In genomic region chr9:88075966-88076285, GRCh38 we compare ENCODE assay signal across 8 cellular contexts.
DNase-seq lines count a peak whose midpoint lies in the region; ATAC-seq and TF ChIP-seq lines count a peak whose summit lies in the region.

No MANE protein-coding gene starts in this region.

- no peak overlapping the region for H2AK5ac ChIP-seq in mesenchymal stem cell (ENCODE audit: low read length, severe bottlenecking)

- H3K9me3 ChIP-seq in mesenchymal stem cell (ENCODE audit: control insufficient read depth, low read length) (no peaks in the 10 kb centered on the region), upper lobe of right lung (no peaks in the 10 kb centered on the region)

- H3K27ac Mint-ChIP-seq in activated naive CD4-positive, alpha-beta T cell treated with anti-CD3 and anti-CD28 coated beads, Interleukin-2, amount 10 ng/mL, durations not matched to agents 7 days and 5 days: no peak overlapping the region
- peak overlapping the region; percentile 95 for H3K27ac Mint-ChIP-seq in MCF 10A (ENCODE audit: low read depth, unreplicated experiment)

- no peak for ATAC-seq in upper lobe of right lung

- no TSS peak for BruUV-seq in MCF 10A (replicated peaks; lab: Mats Ljungman, UMichigan)

- no peak for DNase-seq in activated naive CD4-positive, alpha-beta T cell treated with anti-CD3 and anti-CD28 coated beads, Interleukin-2, amount 10 ng/mL, durations not matched to agents 7 days and 5 days
- no peak for DNase-seq in activated naive CD4-positive, alpha-beta T cell treated with anti-CD3 and anti-CD28 coated beads, Interleukin-2, amount 50 U/mL, for 16 hours
- DNase-seq in MCF 10A (ENCODE audit: unreplicated experiment) (no peak), mesenchymal stem cell (no peak), upper lobe of right lung (no peak), D341Med (ENCODE audit: low spot score) (no peak), NCI-H2081 (lab: John Stamatoyannopoulos, UW) (no peak), GOT3 (lab: John Stamatoyannopoulos, UW) (no peak)

- peak overlapping the region; percentile 64 to 93 for H3K18ac ChIP-seq in mesenchymal stem cell (ENCODE audit: low read depth in 1 of 2, low read length in 2 of 2)

- intact Hi-C loops in MCF 10A (cut with micrococcal nuclease): loop anchor here (5.0 kb wide), 1 partner anchor 311 kb away; the partner anchor contains the start of gene SPIN1
- intact Hi-C loops in upper lobe of right lung (cut with DNase I): no loop called here

- H3K4me3 ChIP-seq in mesenchymal stem cell (ENCODE audit: insufficient read depth in 1 of 2, low read depth in 1 of 2, low read length in 2 of 2) (peak overlapping the region; percentile 57 to 86), upper lobe of right lung (peak overlapping the region; percentile 55)

- H2BK15ac ChIP-seq in mesenchymal stem cell (ENCODE audit: low read depth, poor library complexity, severe bottlenecking): no peak overlapping the region

- H2BK5ac ChIP-seq in mesenchymal stem cell (ENCODE audit: low read depth, low read length, poor library complexity, severe bottlenecking): no peak overlapping the region

- H3K27me3 Mint-ChIP-seq in activated naive CD4-positive, alpha-beta T cell treated with anti-CD3 and anti-CD28 coated beads, Interleukin-2, amount 10 ng/mL, durations not matched to agents 7 days and 5 days: peaks cover 69% of the 10 kb centered on the region
- H3K27me3 Mint-ChIP-seq in MCF 10A (ENCODE audit: insufficient read depth, unreplicated experiment): no peaks in the 10 kb centered on the region

- H3K9me3 Mint-ChIP-seq in activated naive CD4-positive, alpha-beta T cell treated with anti-CD3 and anti-CD28 coated beads, Interleukin-2, amount 10 ng/mL, durations not matched to agents 7 days and 5 days: no peaks in the 10 kb centered on the region
- peaks cover 6% of the 10 kb centered on the region for H3K9me3 Mint-ChIP-seq in MCF 10A (ENCODE audit: unreplicated experiment)

- no peak overlapping the region for H2BK120ac ChIP-seq in mesenchymal stem cell (ENCODE audit: low read depth, low read length)

- no peak overlapping the region for H3K23ac ChIP-seq in mesenchymal stem cell (ENCODE audit: low read length in 2 of 2)

- peak overlapping the region; percentile 70 for H3K9ac ChIP-seq in mesenchymal stem cell (ENCODE audit: low read length)

- H2BK12ac ChIP-seq in mesenchymal stem cell (ENCODE audit: low read length in 2 of 2): peak overlapping the region in 1 of 2 experiments; percentile 82

- peaks cover 13% of the 10 kb centered on the region for H3K4me1 ChIP-seq in mesenchymal stem cell (ENCODE audit: control insufficient read depth, insufficient read depth, low read depth, low read length)
- H3K4me1 ChIP-seq in upper lobe of right lung: peaks cover 9% of the 10 kb centered on the region

- H3K36me3 ChIP-seq in mesenchymal stem cell (ENCODE audit: control insufficient read depth in 1 of 2, insufficient read depth in 2 of 2, low read depth in 1 of 2, low read length in 2 of 2) (no peaks in the 10 kb centered on the region), upper lobe of right lung (no peaks in the 10 kb centered on the region)

- H3K79me1 ChIP-seq in mesenchymal stem cell (replicated peaks; ENCODE audit: low read length, poor library complexity, severe bottlenecking): no peaks in the 10 kb centered on the region

- no peaks in the 10 kb centered on the region for H3K36me3 Mint-ChIP-seq in activated naive CD4-positive, alpha-beta T cell treated with anti-CD3 and anti-CD28 coated beads, Interleukin-2, amount 10 ng/mL, durations not matched to agents 7 days and 5 days
- H3K36me3 Mint-ChIP-seq in MCF 10A (ENCODE audit: insufficient read depth, unreplicated experiment): peaks cover 4% of the 10 kb centered on the region

- POLR2A ChIA-PET in MCF 10A (lab: Yijun Ruan, JAX): interaction anchor here (0.6 to 3.3 kb wide), 14 partner anchors 9 to 897 kb away, joined by 3 to 20 read pairs (median 4); partner anchors contain the start of genes CDK20 and SPIN1

- H4K91ac ChIP-seq in mesenchymal stem cell (ENCODE audit: low read length): no peak overlapping the region

- TF ChIP-seq CTCF in MCF 10A (IDR thresholded peaks at IDR 0.05; ENCODE audit: unreplicated experiment) (no peak), upper lobe of right lung (IDR thresholded peaks at IDR 0.05) (no peak)

- CTCF ChIA-PET in activated naive CD4-positive, alpha-beta T cell treated with anti-CD3 and anti-CD28 coated beads, Interleukin-2, amount 10 ng/mL, durations not matched to agents 7 days and 5 days (lab: Charles Lee): interaction anchor here (0.6 to 1.1 kb wide), 3 partner anchors 14 to 699 kb away, joined by 3 read pairs; no protein-coding TSS in a partner anchor
- CTCF ChIA-PET in MCF 10A (lab: Yijun Ruan, JAX): interaction anchor here (0.5 to 2.3 kb wide), 21 partner anchors 9 to 1180 kb away, joined by 3 to 7 read pairs (median 3); no protein-coding TSS in a partner anchor

- no peak overlapping the region for H3K4ac ChIP-seq in mesenchymal stem cell (ENCODE audit: low read depth in 1 of 2, low read length in 2 of 2)

- peaks cover 18% of the 10 kb centered on the region for H3K4me1 Mint-ChIP-seq in activated naive CD4-positive, alpha-beta T cell treated with anti-CD3 and anti-CD28 coated beads, Interleukin-2, amount 10 ng/mL, durations not matched to agents 7 days and 5 days
- H3K4me1 Mint-ChIP-seq in MCF 10A (ENCODE audit: insufficient read depth, unreplicated experiment): peaks cover 31% of the 10 kb centered on the region

- peak overlapping the region; percentile 79 for H3K4me3 Mint-ChIP-seq in activated naive CD4-positive, alpha-beta T cell treated with anti-CD3 and anti-CD28 coated beads, Interleukin-2, amount 10 ng/mL, durations not matched to agents 7 days and 5 days
- peak overlapping the region; percentile 85 for H3K4me3 Mint-ChIP-seq in MCF 10A (ENCODE audit: unreplicated experiment)

- peaks cover 0 to 31% of the 10 kb centered on the region in 2 experiments for H3K27me3 ChIP-seq in mesenchymal stem cell (ENCODE audit: control insufficient read depth in 1 of 2, insufficient read depth in 1 of 2, low read length in 2 of 2)
- H3K27me3 ChIP-seq in upper lobe of right lung: peaks cover 12% of the 10 kb centered on the region

- H3K4me2 ChIP-seq in mesenchymal stem cell (ENCODE audit: low read length, poor library complexity, severe bottlenecking): peak overlapping the region; percentile 88

- no peak overlapping the region for H4K8ac ChIP-seq in mesenchymal stem cell (ENCODE audit: low read length)

- peak overlapping the region in 1 of 2 experiments; percentile 76 for H3K14ac ChIP-seq in mesenchymal stem cell (ENCODE audit: low read length in 2 of 2)

- 0% methylated on average over 8 of the region's 12 CpGs for WGBS in mesenchymal stem cell

- H3K27ac ChIP-seq in mesenchymal stem cell (ENCODE audit: low read length, poor library complexity, severe bottlenecking) (no peak overlapping the region), upper lobe of right lung (peak overlapping the region; percentile 77)

- peak overlapping the region; percentile 83 for H2AFZ ChIP-seq in mesenchymal stem cell (ENCODE audit: low read depth, low read length)
